Comparison of ENCODE assay signal across 8 cellular contexts in genomic region chr11:132312616-132313210, GRCh38.
A peak's percentile ranks its signal among the peaks of the same experiment; 100 is the strongest.
DNase-seq lines count a peak whose midpoint lies in the region; ATAC-seq, FAIRE-seq and TF ChIP-seq lines count a peak whose summit lies in the region.

No MANE protein-coding gene starts in this region.

- H3K4me3 ChIP-seq in BE2C (ENCODE audit: low read depth, low read length) (no peak overlapping the region), OCI-LY3 (ENCODE audit: low read length) (no peak overlapping the region), small intestine (ENCODE audit: low read depth in 1 of 2, low read length in 2 of 2) (no peak overlapping the region), suprapubic skin (no peak overlapping the region)

- peak overlapping the region; percentile 48; the same call in 1 of the 2 replicates for H2AFZ ChIP-seq in OCI-LY3 (ENCODE audit: low read depth, low read length)

- no peak for TF ChIP-seq EP300 in suprapubic skin (IDR thresholded peaks at IDR 0.05)

- H4K20me1 ChIP-seq in OCI-LY3 (ENCODE audit: insufficient read depth, low read length), result no peaks in the 10 kb centered on the region

- H3K9ac ChIP-seq in OCI-LY3 (ENCODE audit: low read length), result no peak overlapping the region

- H3K4me2 ChIP-seq in OCI-LY3 (ENCODE audit: low read length), result peak overlapping the region; percentile 43; the same call in 1 of the 2 replicates

- TF ChIP-seq CTCF in BE2C (IDR thresholded peaks at IDR 0.05; ENCODE audit: low read depth, low read length) (peak; percentile 40), OCI-LY3 (IDR thresholded peaks at IDR 0.05; ENCODE audit: low read depth, low read length) (peak; percentile 62), suprapubic skin (IDR thresholded peaks at IDR 0.05) (peak in 1 of 2 donors; percentile 17)

- H3K27me3 ChIP-seq in BE2C (no peaks in the 10 kb centered on the region), OCI-LY3 (ENCODE audit: low read depth, low read length) (peaks cover 6% of the 10 kb centered on the region; the same call in 1 of the 2 replicates), small intestine (ENCODE audit: control insufficient read depth in 2 of 2, insufficient read depth in 2 of 2, low read length in 2 of 2) (no peaks in the 10 kb centered on the region), suprapubic skin (no peaks in the 10 kb centered on the region)

- TF ChIP-seq POLR2A in H54 (IDR thresholded peaks at IDR 0.05; ENCODE audit: low read depth, low read length) (no peak), suprapubic skin (IDR thresholded peaks at IDR 0.05) (no peak)

- peaks cover 7% of the 10 kb centered on the region; the same call in 1 of the 2 replicates for H3K9me3 ChIP-seq in BE2C
- H3K9me3 ChIP-seq in OCI-LY3 (ENCODE audit: insufficient read depth, low read length), result no peaks in the 10 kb centered on the region
- H3K9me3 ChIP-seq in small intestine (ENCODE audit: control insufficient read depth, low read depth), result no peaks in the 10 kb centered on the region
- H3K9me3 ChIP-seq in suprapubic skin, result no peaks in the 10 kb centered on the region

- no peak for DNase-seq in BE2C
- DNase-seq in H54 (ENCODE audit: insufficient read length, low spot score), result peak; percentile 17
- DNase-seq in fibroblast of the conjunctiva (ENCODE audit: low read depth), result peak; percentile 1
- peak; percentile 13 for DNase-seq in small intestine
- no peak for DNase-seq in suprapubic skin (ENCODE audit: low spot score in 2 of 2)
- DNase-seq in KG1 (lab: John Stamatoyannopoulos, UW), result no peak

- H3K79me2 ChIP-seq in OCI-LY3 (ENCODE audit: low read length), result no peaks in the 10 kb centered on the region

- H3K27ac ChIP-seq in OCI-LY3 (ENCODE audit: low read length), result no peak overlapping the region
- H3K27ac ChIP-seq in small intestine (ENCODE audit: low read depth in 1 of 2, low read length in 1 of 2), result no peak overlapping the region
- H3K27ac ChIP-seq in suprapubic skin, result no peak overlapping the region

- WGBS in small intestine, 3 donors, result 22 to 28% (median 24%) methylated on average over 8 of the region's 8 CpGs
- 37% methylated on average over 3 of the region's 8 CpGs for WGBS in suprapubic skin

- FAIRE-seq in H54 (lab: Jason Lieb, UNC), result peak; percentile 30
- no peak for FAIRE-seq in small intestine (lab: Jason Lieb, UNC)

- H3K36me3 ChIP-seq in BE2C (no peaks in the 10 kb centered on the region), OCI-LY3 (replicated peaks; ENCODE audit: low read depth, low read length) (no peaks in the 10 kb centered on the region), small intestine (ENCODE audit: control insufficient read depth in 2 of 2, insufficient read depth in 2 of 2, low read length in 2 of 2) (no peaks in the 10 kb centered on the region), suprapubic skin (no peaks in the 10 kb centered on the region)

- ATAC-seq in HG02642 (IDR thresholded peaks at IDR 0.05; ENCODE audit: poor library complexity, unreplicated experiment), result no peak

- H3K4me1 ChIP-seq in BE2C (no peaks in the 10 kb centered on the region), OCI-LY3 (ENCODE audit: low read length) (no peaks in the 10 kb centered on the region), small intestine (ENCODE audit: control insufficient read depth in 2 of 2, insufficient read depth in 1 of 2, low read depth in 1 of 2, low read length in 1 of 2) (no peaks in the 10 kb centered on the region), suprapubic skin (no peaks in the 10 kb centered on the region)

Comparison
In these comparisons a context has a peak if more than half of its experiments do, and no peak if none do; other contexts are left out.
1. DNase-seq: peak in H54 (single experiment), fibroblast of the conjunctiva (single experiment) and small intestine (single experiment); none in BE2C (single experiment), suprapubic skin (0 of 2) and KG1 (single experiment).